9 cellular contexts compared by ENCODE assay signal in genomic region chr9:7844283-7844682, GRCh38. TPM values are rescaled to one million over a fixed set of nuclear protein-coding genes. Genes with fewer than 3 reads are reported as not detected.
DNase-seq lines count a peak whose midpoint lies in the region; ATAC-seq and TF ChIP-seq lines count a peak whose summit lies in the region.
"Had no signal": no experiment of that assay in that cellular context is flagged by ENCODE, and none has a peak within 500 bp of the region (broad histone marks: within the 10 kb centered on the region; RNA-seq: fewer than 3 reads in every experiment).

No MANE protein-coding gene starts in this region.

- H3K27me3 Mint-ChIP-seq in activated CD4-positive, alpha-beta T cell treated with anti-CD3 and anti-CD28 coated beads for 36 hours = no peaks in the 10 kb centered on the region

- no peaks in the 10 kb centered on the region for H3K9me3 Mint-ChIP-seq in activated CD4-positive, alpha-beta T cell treated with anti-CD3 and anti-CD28 coated beads for 36 hours (ENCODE audit: low read depth)
- H3K9me3 Mint-ChIP-seq: T-helper 1 cell treated with Interleukin-12 subunit alpha and Interleukin-12 subunit beta and Interleukin-4 antibody, amounts not matched to agents 30 μg/mL and 1 μg/mL, for 36 hours had no signal

- CTCF ChIA-PET in activated CD4-positive, alpha-beta T cell treated with anti-CD3 and anti-CD28 coated beads for 36 hours (lab: Charles Lee) = interaction anchor here (0.7 to 0.8 kb wide), 2 partner anchors 12 to 133 kb away, joined by 3 read pairs; no protein-coding TSS in a partner anchor

- no peaks in the 10 kb centered on the region for H3K4me1 Mint-ChIP-seq in activated CD4-positive, alpha-beta T cell treated with anti-CD3 and anti-CD28 coated beads for 36 hours

- ATAC-seq in activated CD4-positive, alpha-beta T cell treated with anti-CD3 and anti-CD28 coated beads for 36 hours = peak; percentile 42
- peak; percentile 61 for ATAC-seq in HG02981 (IDR thresholded peaks at IDR 0.05; ENCODE audit: unreplicated experiment)
- ATAC-seq in HG02970 (IDR thresholded peaks at IDR 0.05; ENCODE audit: low FRiP score, unreplicated experiment) = no peak

- intact Hi-C loops in activated CD4-positive, alpha-beta T cell treated with anti-CD3 and anti-CD28 coated beads for 36 hours (cut with DNase I, micrococcal nuclease) = loop anchor here in 1 of 2 experiments (10.0 kb wide), 1 partner anchor 1051 kb away; no protein-coding TSS in a partner anchor

- H3K36me3 Mint-ChIP-seq in activated CD4-positive, alpha-beta T cell treated with anti-CD3 and anti-CD28 coated beads for 36 hours (ENCODE audit: low read depth) = no peaks in the 10 kb centered on the region

- H3K27ac Mint-ChIP-seq in activated CD4-positive, alpha-beta T cell treated with anti-CD3 and anti-CD28 coated beads for 36 hours = no peak overlapping the region
- H3K27ac Mint-ChIP-seq: T-helper 1 cell treated with Interleukin-12 subunit alpha and Interleukin-12 subunit beta and Interleukin-4 antibody, amounts not matched to agents 30 μg/mL and 1 μg/mL, for 36 hours had no signal

- TF ChIP-seq CTCF in VCaP (conservative IDR thresholded peaks at IDR 0.05) = peak; percentile 74

- no peak overlapping the region for H3K4me3 Mint-ChIP-seq in activated CD4-positive, alpha-beta T cell treated with anti-CD3 and anti-CD28 coated beads for 36 hours
- H3K4me3 Mint-ChIP-seq: T-helper 1 cell treated with Interleukin-12 subunit alpha and Interleukin-12 subunit beta and Interleukin-4 antibody, amounts not matched to agents 30 μg/mL and 1 μg/mL, for 36 hours had no signal

- POLR2A ChIA-PET in activated CD4-positive, alpha-beta T cell treated with anti-CD3 and anti-CD28 coated beads for 36 hours (lab: Charles Lee) = no interaction called here

- DNase-seq in activated CD4-positive, alpha-beta T cell treated with anti-CD3 and anti-CD28 coated beads for 36 hours = no peak
- DNase-seq in activated CD4-positive, alpha-beta T cell treated with anti-CD3 and anti-CD28 coated beads, Interleukin-2, amount 50 U/mL, for 48 hours = no peak
- peak; percentile 30 for DNase-seq in left kidney (ENCODE audit: low read depth, low spot score)
- DNase-seq in dedifferentiated amniotic fluid mesenchymal stem cell (ENCODE audit: extremely low spot score) = no peak
- DNase-seq in NCI-H187 (lab: John Stamatoyannopoulos, UW) = no peak

- H3K27ac ChIP-seq in VCaP = no peak overlapping the region

RNA-seq across cellular contexts. Expression of gene DMAC1, which starts 44.7 kb away (rescaled TPM):
- total RNA-seq in activated CD4-positive, alpha-beta T cell treated with anti-CD3 and anti-CD28 coated beads for 36 hours = 10 to 100 TPM; 34.5 to 49.3 TPM
